ENCODE assay signal across 25 cellular contexts in genomic region chr22:42897960-42898359, GRCh38.
"Had no signal": no experiment of that assay in that cellular context is flagged by ENCODE, and none has a peak within 500 bp of the region (broad histone marks: within the 10 kb centered on the region; RNA-seq: fewer than 3 reads in every experiment).

No MANE protein-coding gene starts in this region.

- H3K9me3 ChIP-seq: adrenal gland, breast epithelium, Peyer's patch, SJSA1 had no signal

- H3K27me3 Mint-ChIP-seq: activated naive CD8-positive, alpha-beta T cell treated with anti-CD3 and anti-CD28 coated beads, Interleukin-2, amount 10 ng/mL, durations not matched to agents 7 days and 5 days had no signal

- H3K4me3 Mint-ChIP-seq: activated CD8-positive, alpha-beta T cell treated with anti-CD3 and anti-CD28 coated beads, Interleukin-2, amount 10 ng/mL, durations not matched to agents 7 days and 5 days; activated naive CD8-positive, alpha-beta T cell treated with anti-CD3 and anti-CD28 coated beads, Interleukin-2, amount 10 ng/mL, durations not matched to agents 7 days and 5 days; T-helper 1 cell treated with Interleukin-12 subunit alpha and Interleukin-12 subunit beta and Interleukin-4 antibody, amounts not matched to agents 30 μg/mL and 1 μg/mL, for 36 hours; WTC11 had no signal

- H3K27ac Mint-ChIP-seq: activated CD8-positive, alpha-beta T cell treated with anti-CD3 and anti-CD28 coated beads, Interleukin-2, amount 10 ng/mL, durations not matched to agents 7 days and 5 days; T-helper 1 cell treated with Interleukin-12 subunit alpha and Interleukin-12 subunit beta and Interleukin-4 antibody, amounts not matched to agents 30 μg/mL and 1 μg/mL, for 36 hours had no signal

- H3K27ac ChIP-seq: adrenal gland, breast epithelium, Peyer's patch, RWPE1, SJSA1 had no signal

- H3K36me3 Mint-ChIP-seq: activated naive CD8-positive, alpha-beta T cell treated with anti-CD3 and anti-CD28 coated beads, Interleukin-2, amount 10 ng/mL, durations not matched to agents 7 days and 5 days; WTC11 had no signal

- H3K4me1 ChIP-seq: breast epithelium had no signal

- ATAC-seq: activated CD8-positive, alpha-beta T cell treated with anti-CD3 and anti-CD28 coated beads, Interleukin-2, amount 10 ng/mL, durations not matched to agents 7 days and 5 days; SK-N-SH treated with all-trans-retinoic acid at 6 μM for 48 hours; WTC11 had no signal

- H3K4me3 ChIP-seq: adrenal gland, breast epithelium, Peyer's patch, SJSA1 had no signal

- H3K9me3 Mint-ChIP-seq: activated naive CD8-positive, alpha-beta T cell treated with anti-CD3 and anti-CD28 coated beads, Interleukin-2, amount 10 ng/mL, durations not matched to agents 7 days and 5 days; T-helper 1 cell treated with Interleukin-12 subunit alpha and Interleukin-12 subunit beta and Interleukin-4 antibody, amounts not matched to agents 30 μg/mL and 1 μg/mL, for 36 hours; WTC11 had no signal

- DNase-seq: activated CD4-positive, alpha-beta T cell treated with anti-CD3 and anti-CD28 coated beads for 48 hours; activated CD4-positive, alpha-beta T cell treated with anti-CD3 and anti-CD28 coated beads, Interleukin-2, amount 50 U/mL, for 4 hours; activated CD4-positive, CD25-positive, alpha-beta regulatory T cell treated with anti-CD3 and anti-CD28 coated beads, Interleukin-2, amount 50 U/mL, for 72 hours; activated CD8-positive, alpha-beta memory T cell treated with anti-CD3 and anti-CD28 coated beads, Interleukin-2, amount 50 U/mL, for 48 hours; activated CD8-positive, alpha-beta T cell treated with anti-CD3 and anti-CD28 coated beads, Interleukin-2, amount 10 ng/mL, durations not matched to agents 7 days and 5 days; activated naive CD4-positive, alpha-beta T cell treated with anti-CD3 and anti-CD28 coated beads, Interleukin-2, amount 50 U/mL, for 16 hours; activated naive CD8-positive, alpha-beta T cell treated with anti-CD3 and anti-CD28 coated beads, Interleukin-2, amount 10 ng/mL, durations not matched to agents 7 days and 5 days; activated T-cell treated with anti-CD3 and anti-CD28 coated beads, Interleukin-2, amount 50 U/mL, for 1 hour; adrenal gland; aorta; MM.1S; NCI-H146; NCI-H187 treated with DMSO at 0.1 percent for 48 hours; NCI-H2081 treated with DMSO at 0.1 percent for 48 hours; NCI-H446; NCI-H524; Peyer's patch; SHP77; T-helper 9 cell had no signal

- H3K27me3 ChIP-seq: adrenal gland, breast epithelium, Peyer's patch, SJSA1 had no signal

- H3K36me3 ChIP-seq: breast epithelium had no signal
